1 cellular context compared by ENCODE assay signal in genomic region chr3:171984883-171985282, GRCh38.
TF ChIP-seq lines count a peak whose summit lies in the region.

No MANE protein-coding gene starts in this region.

TF ChIP-seq in K562, 482 proteins besides CTCF, POLR2A, EP300 and RAD21:
- 0 out of 2 replicates have a peak, but pooled peaks have one; percentile 17 for TF ChIP-seq CEBPB (tag; IDR thresholded peaks at IDR 0.05)
- TF ChIP-seq ZBTB5 (IDR thresholded peaks at IDR 0.05), result no peak
